Comparison of ENCODE assay signal across 20 cellular contexts in genomic region chr11:7965386-7965785, GRCh38. TPM values are rescaled to one million over a fixed set of nuclear protein-coding genes. Genes with fewer than 3 reads are reported as not detected.
A peak's percentile ranks its signal among the peaks of the same experiment; 100 is the strongest.
DNase-seq lines count a peak whose midpoint lies in the region; ATAC-seq and TF ChIP-seq lines count a peak whose summit lies in the region.
"Had no signal": no experiment of that assay in that cellular context is flagged by ENCODE, and none has a peak within 500 bp of the region (broad histone marks: within the 10 kb centered on the region; RNA-seq: fewer than 3 reads in every experiment).

Gene NLRP10, minus strand, starts transcription at chr11:7965447. Its CDS starts 1,952 bp downstream, at chr11:7963495.

- DNase-seq in AG08395 (ENCODE audit: low spot score) (peak; percentile 81), HPDE6-E6E7 (ENCODE audit: extremely low spot score) (peak; percentile 25), ascending aorta (ENCODE audit: low spot score in 2 of 2) (no peak), kidney epithelial cell (ENCODE audit: low read depth) (peak; percentile 23), MM.1S (no peak)
- no peak for DNase-seq in activated T-helper 1 cell treated with anti-CD3 and anti-CD28 coated beads, Interleukin-12 subunit alpha, Interleukin-12 subunit beta, Interleukin-2, Interleukin-4 antibody, amounts not matched to agents 30 ng/mL and 10 ng/mL and 1 ng/mL, durations not matched to agents 14 hours and 24 hours and 36 hours (ENCODE audit: low spot score)
- DNase-seq in activated CD4-positive, alpha-beta T cell treated with anti-CD3 and anti-CD28 coated beads, Interleukin-2, amount 50 U/mL, for 1 hour: no peak
- DNase-seq: ACHN; activated CD4-positive, alpha-beta T cell treated with anti-CD3 and anti-CD28 coated beads, Interleukin-2, amount 50 U/mL, for 4 hours; activated effector memory CD4-positive, alpha-beta T cell treated with anti-CD3 and anti-CD28 coated beads, Interleukin-2, amount 50 U/mL, for 16 hours; KG1; mesendoderm; NCI-H2029; NK-92 treated with Interleukin-12 subunit alpha and Interleukin-12 subunit beta, amount 100 ng/mL, for 24 hours; pancreas; stimulated activated CD4-positive, alpha-beta T cell treated with anti-CD3 and anti-CD28 coated beads, Interleukin-15, amount 100 ng/mL, for 24 hours; T-helper 1 cell had no signal

- no peaks in the 10 kb centered on the region for H3K4me1 ChIP-seq in ascending aorta
- no peaks in the 10 kb centered on the region for H3K4me1 ChIP-seq in MM.1S (ENCODE audit: low read length)

- H3K4me1 Mint-ChIP-seq in activated T-helper 1 cell treated with anti-CD3 and anti-CD28 coated beads, Interleukin-12 subunit alpha, Interleukin-12 subunit beta, Interleukin-2, Interleukin-4 antibody, amounts not matched to agents 30 ng/mL and 10 ng/mL and 1 ng/mL, durations not matched to agents 14 hours and 24 hours and 36 hours (ENCODE audit: low read depth): no peaks in the 10 kb centered on the region

- H3K9me2 ChIP-seq in MM.1S (replicated peaks; ENCODE audit: insufficient read depth, low read length): no peaks in the 10 kb centered on the region

- no peak for ATAC-seq in GM21390 (IDR thresholded peaks at IDR 0.05; ENCODE audit: unreplicated experiment)
- ATAC-seq: pancreas had no signal

- TF ChIP-seq CTCF in ascending aorta (IDR thresholded peaks at IDR 0.05) (no peak), kidney epithelial cell (IDR thresholded peaks at IDR 0.05; ENCODE audit: insufficient read depth, low read length, poor library complexity, severe bottlenecking) (no peak), MM.1S (IDR thresholded peaks at IDR 0.05; ENCODE audit: low read length) (no peak)

- H3K27ac ChIP-seq in ascending aorta: peak within 1 kb of the TSS; percentile 15 to 63
- no peak within 1 kb of the TSS for H3K27ac ChIP-seq in MM.1S (ENCODE audit: low read length)
- H3K27ac ChIP-seq: pancreas had no signal

- no peaks in the 10 kb centered on the region for H3F3A ChIP-seq in MM.1S (ENCODE audit: insufficient read depth, low read length)

- H3K9ac ChIP-seq in MM.1S (ENCODE audit: low read length): no peak within 1 kb of the TSS

- peaks cover 3% of the 10 kb centered on the region for H3K27me3 Mint-ChIP-seq in activated T-helper 1 cell treated with anti-CD3 and anti-CD28 coated beads, Interleukin-12 subunit alpha, Interleukin-12 subunit beta, Interleukin-2, Interleukin-4 antibody, amounts not matched to agents 30 ng/mL and 10 ng/mL and 1 ng/mL, durations not matched to agents 14 hours and 24 hours and 36 hours (ENCODE audit: insufficient read depth)

- H3K9me3 ChIP-seq in ascending aorta (no peaks in the 10 kb centered on the region), MM.1S (replicated peaks; ENCODE audit: insufficient read depth, low read length) (no peaks in the 10 kb centered on the region)
- H3K9me3 ChIP-seq: pancreas had no signal

- H3K9me3 Mint-ChIP-seq in activated T-helper 1 cell treated with anti-CD3 and anti-CD28 coated beads, Interleukin-12 subunit alpha, Interleukin-12 subunit beta, Interleukin-2, Interleukin-4 antibody, amounts not matched to agents 30 ng/mL and 10 ng/mL and 1 ng/mL, durations not matched to agents 14 hours and 24 hours and 36 hours: no peaks in the 10 kb centered on the region
- H3K9me3 Mint-ChIP-seq: type B pancreatic cell had no signal

- H2AFZ ChIP-seq in MM.1S (ENCODE audit: low read length): no peak within 1 kb of the TSS

- no peaks in the 10 kb centered on the region for H3K79me2 ChIP-seq in MM.1S (ENCODE audit: low read length)

- H3K4me3 Mint-ChIP-seq in activated T-helper 1 cell treated with anti-CD3 and anti-CD28 coated beads, Interleukin-12 subunit alpha, Interleukin-12 subunit beta, Interleukin-2, Interleukin-4 antibody, amounts not matched to agents 30 ng/mL and 10 ng/mL and 1 ng/mL, durations not matched to agents 14 hours and 24 hours and 36 hours: no peak within 1 kb of the TSS
- H3K4me3 Mint-ChIP-seq: type B pancreatic cell had no signal

- no peak within 1 kb of the TSS for H3K4me2 ChIP-seq in MM.1S (ENCODE audit: low read depth, low read length)

- no peaks in the 10 kb centered on the region for H4K20me1 ChIP-seq in MM.1S (ENCODE audit: insufficient read depth, low read length)

- no peak within 1 kb of the TSS for H3K27ac Mint-ChIP-seq in activated T-helper 1 cell treated with anti-CD3 and anti-CD28 coated beads, Interleukin-12 subunit alpha, Interleukin-12 subunit beta, Interleukin-2, Interleukin-4 antibody, amounts not matched to agents 30 ng/mL and 10 ng/mL and 1 ng/mL, durations not matched to agents 14 hours and 24 hours and 36 hours
- H3K27ac Mint-ChIP-seq: type B pancreatic cell had no signal

- H3K27me3 ChIP-seq in ascending aorta (no peaks in the 10 kb centered on the region), kidney epithelial cell (ENCODE audit: control insufficient read depth, insufficient read depth, low read length) (no peaks in the 10 kb centered on the region), MM.1S (replicated peaks; ENCODE audit: insufficient read depth, low read length) (no peaks in the 10 kb centered on the region)
- H3K27me3 ChIP-seq: pancreas had no signal

- H3K36me3 Mint-ChIP-seq in activated T-helper 1 cell treated with anti-CD3 and anti-CD28 coated beads, Interleukin-12 subunit alpha, Interleukin-12 subunit beta, Interleukin-2, Interleukin-4 antibody, amounts not matched to agents 30 ng/mL and 10 ng/mL and 1 ng/mL, durations not matched to agents 14 hours and 24 hours and 36 hours (ENCODE audit: low read depth): no peaks in the 10 kb centered on the region
- H3K36me3 Mint-ChIP-seq: type B pancreatic cell had no signal

- intact Hi-C loops in ascending aorta (cut with DNase I): no loop called here
- intact Hi-C loops in activated T-helper 1 cell treated with anti-CD3 and anti-CD28 coated beads, Interleukin-12 subunit alpha, Interleukin-12 subunit beta, Interleukin-2, Interleukin-4 antibody, amounts not matched to agents 30 ng/mL and 10 ng/mL and 1 ng/mL, durations not matched to agents 14 hours and 24 hours and 36 hours (cut with micrococcal nuclease): no loop called here

- H3K36me3 ChIP-seq in ascending aorta (no peaks in the 10 kb centered on the region), kidney epithelial cell (ENCODE audit: control insufficient read depth, insufficient read depth, low read length) (no peaks in the 10 kb centered on the region), MM.1S (replicated peaks; ENCODE audit: insufficient read depth, low read length) (no peaks in the 10 kb centered on the region)
- H3K36me3 ChIP-seq: pancreas had no signal

- H3K4me3 ChIP-seq in ascending aorta: no peak within 1 kb of the TSS
- H3K4me3 ChIP-seq in kidney epithelial cell (ENCODE audit: low read depth, low read length): no peak within 1 kb of the TSS
- H3K4me3 ChIP-seq in MM.1S (ENCODE audit: low read length): no peak within 1 kb of the TSS
- H3K4me3 ChIP-seq: pancreas had no signal

RNA-seq across cellular contexts. Expression of gene NLRP10, which starts in this region (rescaled TPM):
- total RNA-seq in ascending aorta: not detected
- total RNA-seq in kidney epithelial cell: not detected in 2 replicates
- total RNA-seq in activated T-helper 1 cell treated with anti-CD3 and anti-CD28 coated beads, Interleukin-12 subunit alpha, Interleukin-12 subunit beta, Interleukin-2, Interleukin-4 antibody, amounts not matched to agents 30 ng/mL and 10 ng/mL and 1 ng/mL, durations not matched to agents 14 hours and 24 hours and 36 hours: not detected in 2 replicates
- total RNA-seq: cardiac septum, pancreas had no signal

Comparison
In these comparisons a context has a peak if more than half of its experiments do, and no peak if none do; other contexts are left out.
1. Peak in DNase-seq in kidney epithelial cell; RNA of the gene not detected or under 1 TPM.
2. DNase-seq: peak in AG08395 (single experiment) and HPDE6-E6E7 (single experiment); none in ascending aorta (0 of 2), activated T-helper 1 cell treated with anti-CD3 and anti-CD28 coated beads, Interleukin-12 subunit alpha, Interleukin-12 subunit beta, Interleukin-2, Interleukin-4 antibody, amounts not matched to agents 30 ng/mL and 10 ng/mL and 1 ng/mL, durations not matched to agents 14 hours and 24 hours and 36 hours (single experiment), activated CD4-positive, alpha-beta T cell treated with anti-CD3 and anti-CD28 coated beads, Interleukin-2, amount 50 U/mL, for 1 hour (single experiment) and MM.1S (single experiment).